ENCODE assay signal across 1 cellular context in genomic region chr6:63357384-63357783, GRCh38.
TF ChIP-seq lines count a peak whose summit lies in the region.
"Not testable (repeated sequence)": the region's sequence is repeated elsewhere in the genome, so short reads cannot be mapped to it uniquely, and the experiment has no call there.

No MANE protein-coding gene starts in this region.

- H3K36me3 ChIP-seq in HEK293 (ENCODE audit: control insufficient read depth in 2 of 2, insufficient read depth in 1 of 2, low read length in 2 of 2) = not testable (repeated sequence)

- POLR2A ChIA-PET in HEK293 (lab: Yijun Ruan, JAX) = not testable (repeated sequence)

- not testable (repeated sequence) for H3K9me3 ChIP-seq in HEK293 (ENCODE audit: control insufficient read depth, insufficient read depth, low read depth, low read length)

- not testable (repeated sequence) for H3K27ac ChIP-seq in HEK293 (ENCODE audit: extremely low read depth, low read depth, low read length)

- TF ChIP-seq CTCF in HEK293 (tag by site-specific recombination; IDR thresholded peaks at IDR 0.05) = not testable (repeated sequence)

- H3K4me3 ChIP-seq in HEK293 (ENCODE audit: low read depth, low read length) = not testable (repeated sequence)

- not testable (repeated sequence) for H3K4me1 ChIP-seq in HEK293 (ENCODE audit: control insufficient read depth, insufficient read depth, low read length)

- CTCF ChIA-PET in HEK293 (lab: Yijun Ruan, JAX) = not testable (repeated sequence)

TF ChIP-seq in HEK293, 187 proteins besides CTCF, POLR2A, EP300 and RAD21:
- TF ChIP-seq SCRT1 (tag by site-specific recombination; IDR thresholded peaks at IDR 0.05; ENCODE audit: borderline replicate concordance) = peak; percentile 52; the same call in 1 of the 2 replicates
- peak; percentile 51 for TF ChIP-seq SCRT2 (tag by site-specific recombination; IDR thresholded peaks at IDR 0.05)
